ENCODE assay signal across 16 cellular contexts in the genomic region with DNA sequence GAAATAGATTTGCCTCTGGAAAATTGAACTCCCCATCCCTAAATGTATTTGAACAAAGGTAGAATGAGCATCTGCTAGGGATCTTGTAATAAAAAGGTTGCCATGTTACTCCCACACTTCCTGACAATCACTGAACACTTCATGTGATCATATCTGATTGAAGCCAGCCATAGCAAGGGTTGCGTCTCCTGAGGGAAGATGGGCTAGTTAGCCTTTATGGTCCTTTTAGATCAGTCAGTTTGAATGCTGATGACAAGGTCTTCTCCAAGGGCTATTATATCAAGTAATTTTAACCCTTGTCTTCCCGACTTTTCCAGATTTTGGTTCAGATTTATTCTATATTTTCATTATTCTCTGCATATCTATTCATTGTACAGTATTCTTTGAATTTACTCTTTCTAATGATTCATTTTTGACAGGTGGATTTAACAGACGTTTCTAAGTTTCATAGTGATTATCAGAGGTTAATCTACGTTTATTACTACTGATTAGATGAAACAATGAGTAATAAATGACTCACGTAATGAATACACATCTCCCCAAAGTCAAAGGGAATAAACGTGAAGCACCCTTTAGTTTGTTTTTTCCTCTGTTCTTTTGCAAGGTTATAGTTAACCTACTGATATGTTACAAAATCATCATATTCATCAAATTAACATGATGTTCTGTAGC. TPM values are rescaled to one million over a fixed set of nuclear protein-coding genes. Genes with fewer than 3 reads are reported as not detected.
DNase-seq lines count a peak whose midpoint lies in the region; ATAC-seq and TF ChIP-seq lines count a peak whose summit lies in the region.
"Had no signal": no experiment of that assay in that cellular context is flagged by ENCODE, and none has a peak within 500 bp of the region (broad histone marks: within the 10 kb centered on the region; RNA-seq: fewer than 3 reads in every experiment).

No MANE protein-coding gene starts in this region.

- WGBS in SK-N-SH (ENCODE audit: low lambda C conversion rate), result 51% methylated on average over 6 of the region's 6 CpGs

- no peak for TF ChIP-seq EP300 in SK-N-SH (IDR thresholded peaks at IDR 0.05; ENCODE audit: borderline replicate concordance in 1 of 2, low read depth in 1 of 2, low read length in 1 of 2)

- H3K9ac ChIP-seq in SK-N-SH, result no peak overlapping the region

- DNase-seq in SK-N-SH, result no peak
- DNase-seq in fibroblast of mammary gland (ENCODE audit: low read depth), result peak; percentile 28
- DNase-seq in central memory CD4-positive, alpha-beta T cell, result no peak
- no peak for DNase-seq in SJCRH30
- no peak for DNase-seq in LoVo (ENCODE audit: low spot score)
- DNase-seq: activated CD8-positive, alpha-beta memory T cell treated with anti-CD3 and anti-CD28 coated beads for 24 hours; activated naive CD8-positive, alpha-beta T cell treated with anti-CD3 and anti-CD28 coated beads, Interleukin-2, amount 10 ng/mL, durations not matched to agents 7 days and 5 days; cerebellar nuclear complex; H7; kidney; NK-92 treated with Interleukin-12 subunit alpha and Interleukin-12 subunit beta, amount 100 ng/mL, for 24 hours; SHP77 treated with DMSO at 0.1 percent for 48 hours had no signal

- POLR2A ChIA-PET in SK-N-SH (lab: Yijun Ruan, JAX), result no interaction called here

- no peaks in the 10 kb centered on the region for H3K9me2 ChIP-seq in SK-N-SH

- H3K79me2 ChIP-seq in SK-N-SH (ENCODE audit: insufficient read depth), result peaks cover 8% of the 10 kb centered on the region; the same call in 1 of the 2 replicates

- H3K27me3 ChIP-seq in SK-N-SH (ENCODE audit: insufficient read depth) (no peaks in the 10 kb centered on the region), SJCRH30 (no peaks in the 10 kb centered on the region)

- H3K27ac ChIP-seq in SK-N-SH (ENCODE audit: low read depth in 2 of 2, low read length in 1 of 2) (no peak overlapping the region), SJCRH30 (no peak overlapping the region)
- H3K27ac ChIP-seq: epithelial cell of prostate had no signal

- no peaks in the 10 kb centered on the region for H3K9me3 ChIP-seq in SK-N-SH
- no peaks in the 10 kb centered on the region for H3K9me3 ChIP-seq in SJCRH30 (replicated peaks)

- no peak overlapping the region for H3K4me2 ChIP-seq in SK-N-SH

- H3K4me3 ChIP-seq in SK-N-SH (ENCODE audit: low read depth in 2 of 2, low read length in 1 of 2) (no peak overlapping the region), fibroblast of mammary gland (ENCODE audit: control insufficient read depth, low read depth, low read length) (no peak overlapping the region), SJCRH30 (no peak overlapping the region)

- ATAC-seq in SK-N-SH treated with all-trans-retinoic acid at 6 μM for 48 hours (no peak), GM18517 (IDR thresholded peaks at IDR 0.05; ENCODE audit: unreplicated experiment) (peak; percentile 33), HG03565 (IDR thresholded peaks at IDR 0.05; ENCODE audit: unreplicated experiment) (peak; percentile 32)

- H3K4me1 ChIP-seq in SK-N-SH (ENCODE audit: control insufficient read depth in 1 of 2, insufficient read depth in 2 of 2, low read depth in 1 of 2, low read length in 1 of 2) (peaks cover 0 to 11% of the 10 kb centered on the region in 2 experiments; a peak in 2 of 4 replicates), SJCRH30 (no peaks in the 10 kb centered on the region)

- TF ChIP-seq RAD21 in SK-N-SH (IDR thresholded peaks at IDR 0.05; ENCODE audit: low read length), result no peak

- no peak for TF ChIP-seq CTCF in SK-N-SH (IDR thresholded peaks at IDR 0.05)
- TF ChIP-seq CTCF in fibroblast of mammary gland (conservative IDR thresholded peaks at IDR 0.05; ENCODE audit: control insufficient read depth, insufficient read depth, low read depth, low read length), result no peak

- H3K36me3 ChIP-seq in SK-N-SH (replicated peaks in 1 of 2; ENCODE audit: control insufficient read depth in 1 of 2, insufficient read depth in 2 of 2, low read length in 1 of 2), result peaks cover 32 to 42% of the 10 kb centered on the region in 2 experiments
- H3K36me3 ChIP-seq in SJCRH30, result no peaks in the 10 kb centered on the region

- no peaks in the 10 kb centered on the region for H4K20me1 ChIP-seq in SK-N-SH (ENCODE audit: insufficient read depth)

- H3F3A ChIP-seq in SK-N-SH (replicated peaks; ENCODE audit: insufficient read depth), result peaks cover 5% of the 10 kb centered on the region

- H2AFZ ChIP-seq in SK-N-SH (ENCODE audit: low read depth), result no peak overlapping the region

- CTCF ChIA-PET in SK-N-SH (lab: Yijun Ruan, JAX), result no interaction called here

TF ChIP-seq in SK-N-SH, 30 proteins besides CTCF, POLR2A, EP300 and RAD21:
- TF ChIP-seq JUND (IDR thresholded peaks at IDR 0.05) (0 out of 2 replicates have a peak, but pooled peaks have one; percentile 15), FOSL2 (IDR thresholded peaks at IDR 0.05; ENCODE audit: borderline replicate concordance, low read depth) (0 out of 2 replicates have a peak, but pooled peaks have one; percentile 14), RFX5 (IDR thresholded peaks at IDR 0.05; ENCODE audit: low read length) (no peak)
- TF ChIP-seq, protein P1, sequence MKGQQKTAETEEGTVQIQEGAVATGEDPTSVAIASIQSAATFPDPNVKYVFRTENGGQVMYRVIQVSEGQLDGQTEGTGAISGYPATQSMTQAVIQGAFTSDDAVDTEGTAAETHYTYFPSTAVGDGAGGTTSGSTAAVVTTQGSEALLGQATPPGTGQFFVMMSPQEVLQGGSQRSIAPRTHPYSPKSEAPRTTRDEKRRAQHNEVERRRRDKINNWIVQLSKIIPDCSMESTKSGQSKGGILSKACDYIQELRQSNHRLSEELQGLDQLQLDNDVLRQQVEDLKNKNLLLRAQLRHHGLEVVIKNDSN (IDR thresholded peaks at IDR 0.05; ENCODE audit: borderline replicate concordance, low read depth), result no peak

TF ChIP-seq in SK-N-SH treated with all-trans-retinoic acid at 6 μM for 48 hours, 23 proteins besides CTCF, POLR2A, EP300 and RAD21:
- TF ChIP-seq OSR1 (CRISPR knock-in tag; IDR thresholded peaks at IDR 0.05), result no peak
TF ChIP-seq in SK-N-SH treated with all-trans-retinoic acid at 6 μM for 48 hours: peak in this region for 0.

RNA-seq across cellular contexts. Expression of a gene that starts 28.1 kb away (rescaled TPM):
- 11.5 and 16.0 TPM in 2 replicates for polyA plus RNA-seq in SK-N-SH (2012; rRNA removed)
- 16.1 and 21.2 TPM in 2 replicates for polyA plus RNA-seq in SK-N-SH (2012; cell fraction: cytosol; rRNA removed)
- polyA plus RNA-seq in SK-N-SH (2012; cell fraction: nucleus; rRNA removed), result 10.9 and 19.7 TPM in 2 replicates
- 5.9 and 7.9 TPM in 2 replicates for total RNA-seq in SJCRH30 (2014; rRNA removed; shearing (Covaris generic))
